9 cellular contexts compared by ENCODE assay signal in genomic region chr1:160665330-160666078, GRCh38. TPM values are rescaled to one million over a fixed set of nuclear protein-coding genes. Genes with fewer than 3 reads are reported as not detected.
DNase-seq lines count a peak whose midpoint lies in the region; ATAC-seq and TF ChIP-seq lines count a peak whose summit lies in the region.
"Had no signal": no experiment of that assay in that cellular context is flagged by ENCODE, and none has a peak within 500 bp of the region (broad histone marks: within the 10 kb centered on the region; RNA-seq: fewer than 3 reads in every experiment).

No MANE protein-coding gene starts in this region.

- peak; percentile 22 for DNase-seq in RPMI8226
- DNase-seq in endothelial cell (ENCODE audit: low spot score): no peak
- DNase-seq in progenitor cell of endocrine pancreas (ENCODE audit: low spot score, unreplicated experiment): no peak
- DNase-seq in activated CD8-positive, alpha-beta memory T cell treated with anti-CD3 and anti-CD28 coated beads, Interleukin-2, amount 50 U/mL, for 48 hours: no peak
- no peak for DNase-seq in HuH-7 (ENCODE audit: low spot score)
- DNase-seq in foreskin melanocyte: no peak
- DNase-seq: NCI-H82 had no signal

- H3K27me3 Mint-ChIP-seq in endothelial cell (ENCODE audit: unreplicated experiment): peaks cover 2% of the 10 kb centered on the region
- peaks cover under 1% of the 10 kb centered on the region for H3K27me3 Mint-ChIP-seq in progenitor cell of endocrine pancreas

- H3K36me3 Mint-ChIP-seq in endothelial cell (ENCODE audit: low read depth, unreplicated experiment) (no peaks in the 10 kb centered on the region), progenitor cell of endocrine pancreas (ENCODE audit: insufficient read depth) (no peaks in the 10 kb centered on the region)

- TF ChIP-seq CTCF in endothelial cell (IDR thresholded peaks at IDR 0.05; ENCODE audit: unreplicated experiment): no peak
- no peak for TF ChIP-seq CTCF in progenitor cell of endocrine pancreas (IDR thresholded peaks at IDR 0.05; ENCODE audit: unreplicated experiment)

- H3K4me1 Mint-ChIP-seq in endothelial cell (ENCODE audit: unreplicated experiment): peaks cover 36% of the 10 kb centered on the region
- no peaks in the 10 kb centered on the region for H3K4me1 Mint-ChIP-seq in progenitor cell of endocrine pancreas (ENCODE audit: low read depth)

- H3K4me3 Mint-ChIP-seq in endothelial cell (ENCODE audit: unreplicated experiment) (no peak overlapping the region), progenitor cell of endocrine pancreas (ENCODE audit: low read depth) (no peak overlapping the region)

- H3K9me3 Mint-ChIP-seq in endothelial cell (ENCODE audit: unreplicated experiment) (no peaks in the 10 kb centered on the region), progenitor cell of endocrine pancreas (ENCODE audit: low read depth) (peaks cover 7% of the 10 kb centered on the region)

- H3K27ac Mint-ChIP-seq in endothelial cell (ENCODE audit: unreplicated experiment): peak overlapping the region; percentile 48
- peak overlapping the region; percentile 3 for H3K27ac Mint-ChIP-seq in progenitor cell of endocrine pancreas

- ATAC-seq in GM18867 (IDR thresholded peaks at IDR 0.05; ENCODE audit: unreplicated experiment) (peak; percentile 19), GM18520 (IDR thresholded peaks at IDR 0.05; ENCODE audit: unreplicated experiment) (no peak)

RNA-seq across cellular contexts. Expression of gene SLAMF1, which starts 18.7 kb away (rescaled TPM):
- total RNA-seq in endothelial cell (ENCODE audit: unreplicated experiment) (not detected), progenitor cell of endocrine pancreas (not detected in 2 replicates)

RNA-seq across cellular contexts. Expression of gene CD48, which starts 46.1 kb away (rescaled TPM):
- total RNA-seq in endothelial cell (ENCODE audit: unreplicated experiment): not detected
- total RNA-seq in progenitor cell of endocrine pancreas: not detected in 2 replicates
